Comparison of ENCODE assay signal across 1 cellular context in the genomic region with DNA sequence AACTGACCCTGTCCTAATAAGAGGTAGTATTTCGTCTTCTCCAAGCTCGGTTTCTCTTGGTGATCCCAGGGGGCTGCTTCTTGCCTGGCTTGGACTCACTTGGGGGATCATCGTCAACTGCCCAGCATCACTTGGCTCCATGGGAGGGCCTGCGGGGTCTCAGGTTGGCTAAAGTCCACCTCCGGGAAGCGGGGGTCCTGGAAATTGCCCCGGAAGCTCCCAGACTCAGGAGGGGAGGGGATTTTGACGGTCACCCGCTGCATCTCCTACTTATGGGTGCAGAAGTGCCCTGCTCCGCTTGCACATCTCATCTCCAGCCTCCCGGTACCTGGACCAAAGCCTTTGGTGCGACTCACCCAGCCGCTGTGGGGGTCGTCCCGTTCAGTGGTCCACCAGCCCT.
TF ChIP-seq lines count a peak whose summit lies in the region.

No MANE protein-coding gene starts in this region.

TF ChIP-seq in endothelial cell of umbilical vein, 7 proteins besides CTCF, POLR2A, EP300 and RAD21 (continued from another document):
- TF ChIP-seq, protein P1, sequence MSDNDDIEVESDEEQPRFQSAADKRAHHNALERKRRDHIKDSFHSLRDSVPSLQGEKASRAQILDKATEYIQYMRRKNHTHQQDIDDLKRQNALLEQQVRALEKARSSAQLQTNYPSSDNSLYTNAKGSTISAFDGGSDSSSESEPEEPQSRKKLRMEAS (IDR thresholded peaks at IDR 0.05; ENCODE audit: insufficient read depth, insufficient read length) = no peak
- no peak for TF ChIP-seq JUN (IDR thresholded peaks at IDR 0.05; ENCODE audit: borderline replicate concordance, insufficient read depth, insufficient read length, low read depth)
TF ChIP-seq in endothelial cell of umbilical vein: peak in this region for 0.
